In genomic region chr3:128543570-128544174, GRCh38 we compare ENCODE assay signal across 1 cellular context. TPM values are rescaled to one million over a fixed set of nuclear protein-coding genes. Genes with fewer than 3 reads are reported as not detected.
"Had no signal": no experiment of that assay in that cellular context is flagged by ENCODE, and none has a peak within 500 bp of the region (broad histone marks: within the 10 kb centered on the region; RNA-seq: fewer than 3 reads in every experiment).

No MANE protein-coding gene starts in this region.

RNA-seq across cellular contexts. Expression of gene GATA2, which starts 50.7 kb away (rescaled TPM):
- total RNA-seq: activated naive CD8-positive, alpha-beta T cell treated with anti-CD3 and anti-CD28 coated beads, Interleukin-2, amount 10 ng/mL, durations not matched to agents 7 days and 5 days had no signal
